ENCODE assay signal across 1 cellular context in genomic region chr1:160401487-160401805, GRCh38.
TF ChIP-seq lines count a peak whose summit lies in the region.

No MANE protein-coding gene starts in this region.

TF ChIP-seq in GM23338, 12 proteins besides CTCF, POLR2A, EP300 and RAD21 (continued from another document):
- TF ChIP-seq ZNF114 (CRISPR knock-in tag; IDR thresholded peaks at IDR 0.05): no peak
- no peak for TF ChIP-seq ZNF462 (CRISPR knock-in tag; IDR thresholded peaks at IDR 0.05)
- TF ChIP-seq ZNF331 (CRISPR knock-in tag; IDR thresholded peaks at IDR 0.05; ENCODE audit: low read depth): no peak
